ENCODE assay signal across 8 cellular contexts in genomic region chr1:54886724-54887664, GRCh38. TPM values are rescaled to one million over a fixed set of nuclear protein-coding genes. Genes with fewer than 3 reads are reported as not detected.
DNase-seq lines count a peak whose midpoint lies in the region; ATAC-seq lines count a peak whose summit lies in the region.

A gene with protein sequence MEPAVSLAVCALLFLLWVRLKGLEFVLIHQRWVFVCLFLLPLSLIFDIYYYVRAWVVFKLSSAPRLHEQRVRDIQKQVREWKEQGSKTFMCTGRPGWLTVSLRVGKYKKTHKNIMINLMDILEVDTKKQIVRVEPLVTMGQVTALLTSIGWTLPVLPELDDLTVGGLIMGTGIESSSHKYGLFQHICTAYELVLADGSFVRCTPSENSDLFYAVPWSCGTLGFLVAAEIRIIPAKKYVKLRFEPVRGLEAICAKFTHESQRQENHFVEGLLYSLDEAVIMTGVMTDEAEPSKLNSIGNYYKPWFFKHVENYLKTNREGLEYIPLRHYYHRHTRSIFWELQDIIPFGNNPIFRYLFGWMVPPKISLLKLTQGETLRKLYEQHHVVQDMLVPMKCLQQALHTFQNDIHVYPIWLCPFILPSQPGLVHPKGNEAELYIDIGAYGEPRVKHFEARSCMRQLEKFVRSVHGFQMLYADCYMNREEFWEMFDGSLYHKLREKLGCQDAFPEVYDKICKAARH (minus strand): TSS chr1:54887195. CDS start chr1:54887119, 76 bp downstream.

- peak; percentile 90 for ATAC-seq in GM21360 (IDR thresholded peaks at IDR 0.05; ENCODE audit: unreplicated experiment)

- peak within 1 kb of the TSS; percentile 83 to 93 for H3K27ac ChIP-seq in esophagus (ENCODE audit: low read depth in 2 of 2, low read length in 1 of 2)

- H3K9me3 Mint-ChIP-seq in activated T-cell treated with anti-CD3 and anti-CD28 coated beads, Interleukin-2, amount 50 U/mL, for 24 hours: no peaks in the 10 kb centered on the region

- peaks cover 51% of the 10 kb centered on the region for H3K4me1 Mint-ChIP-seq in activated T-cell treated with anti-CD3 and anti-CD28 coated beads, Interleukin-2, amount 50 U/mL, for 24 hours (ENCODE audit: low read depth)

- no peaks in the 10 kb centered on the region for H3K9me3 ChIP-seq in esophagus (ENCODE audit: control insufficient read depth in 2 of 2, insufficient read depth in 1 of 2, low read depth in 1 of 2, low read length in 1 of 2)
- H3K9me3 ChIP-seq in mucosa of stomach (ENCODE audit: control insufficient read depth, low read length): no peaks in the 10 kb centered on the region

- H3K4me1 ChIP-seq in esophagus (ENCODE audit: control insufficient read depth in 2 of 2, insufficient read depth in 2 of 2, low read length in 1 of 2) (peaks cover 10 to 17% of the 10 kb centered on the region in 2 donors), mucosa of stomach (ENCODE audit: control insufficient read depth, insufficient read depth, low read length) (peaks cover 48% of the 10 kb centered on the region)

- H3K4me3 ChIP-seq in esophagus (ENCODE audit: low read depth in 1 of 2, low read length in 2 of 2) (peak within 1 kb of the TSS; percentile 68 to 96), mucosa of stomach (ENCODE audit: low read length) (peak within 1 kb of the TSS; percentile 66)

- peaks cover 50% of the 10 kb centered on the region for H3K36me3 Mint-ChIP-seq in activated T-cell treated with anti-CD3 and anti-CD28 coated beads, Interleukin-2, amount 50 U/mL, for 24 hours (ENCODE audit: low read depth)

- peaks cover 16% of the 10 kb centered on the region for H3K27me3 Mint-ChIP-seq in activated T-cell treated with anti-CD3 and anti-CD28 coated beads, Interleukin-2, amount 50 U/mL, for 24 hours

- H3K4me3 Mint-ChIP-seq in activated T-cell treated with anti-CD3 and anti-CD28 coated beads, Interleukin-2, amount 50 U/mL, for 24 hours: peak within 1 kb of the TSS; percentile 89

- no peaks in the 10 kb centered on the region for H3K27me3 ChIP-seq in esophagus (ENCODE audit: control insufficient read depth in 1 of 2, insufficient read depth in 2 of 2, low read length in 2 of 2)
- H3K27me3 ChIP-seq in mucosa of stomach (ENCODE audit: control insufficient read depth, insufficient read depth, low read length): peaks cover 6% of the 10 kb centered on the region

- H3K9ac ChIP-seq in mucosa of stomach (ENCODE audit: low read length): peak within 1 kb of the TSS; percentile 54

- H3K36me3 ChIP-seq in esophagus (ENCODE audit: control insufficient read depth in 2 of 2, insufficient read depth in 2 of 2, low read length in 1 of 2): peaks cover 0 to 5% of the 10 kb centered on the region in 2 donors
- peaks cover 4% of the 10 kb centered on the region for H3K36me3 ChIP-seq in mucosa of stomach (ENCODE audit: control insufficient read depth, insufficient read depth, low read length)

- 0% methylated on average over 80 to 109 of the region's 109 CpGs for WGBS in esophagus, 2 donors

- DNase-seq in D341Med (ENCODE audit: low spot score): peak; percentile 99
- DNase-seq in HT-29 (ENCODE audit: low spot score): peak; percentile 90
- peak; percentile 88 for DNase-seq in OCI-M1 (lab: John Stamatoyannopoulos, UW)
- DNase-seq in activated T-cell treated with anti-CD3 and anti-CD28 coated beads, Interleukin-2, amount 50 U/mL, for 24 hours: peak; percentile 86
- DNase-seq in stimulated activated CD8-positive, alpha-beta memory T cell treated with anti-CD3 and anti-CD28 coated beads, Interleukin-7, amount 100 ng/mL, for 24 hours (ENCODE audit: low read depth): peak; percentile 46

- H3K27ac Mint-ChIP-seq in activated T-cell treated with anti-CD3 and anti-CD28 coated beads, Interleukin-2, amount 50 U/mL, for 24 hours: peak within 1 kb of the TSS; percentile 92

RNA-seq across cellular contexts. Expression of the gene that starts here (rescaled TPM):
- total RNA-seq in HT-29 (2014; rRNA removed; shearing (Covaris generic)): 316 and 325 TPM in 2 replicates
- 100 to 1,000 TPM; 121 to 196 TPM for polyA plus RNA-seq in esophagus

Comparison
In these comparisons a context has a peak if more than half of its experiments do, and no peak if none do; other contexts are left out.
1. Peak in every context shown above with its lines: DNase-seq, ATAC-seq, H3K4me3 ChIP-seq and H3K27ac ChIP-seq.
2. DNase-seq: peak in every context shown above with its lines; median percentile 99 in D341Med; 90 in HT-29; 88 in OCI-M1; 86 in activated T-cell treated with anti-CD3 and anti-CD28 coated beads, Interleukin-2, amount 50 U/mL, for 24 hours; 46 in stimulated activated CD8-positive, alpha-beta memory T cell treated with anti-CD3 and anti-CD28 coated beads, Interleukin-7, amount 100 ng/mL, for 24 hours.